15 cellular contexts compared by ENCODE assay signal in the genomic region with DNA sequence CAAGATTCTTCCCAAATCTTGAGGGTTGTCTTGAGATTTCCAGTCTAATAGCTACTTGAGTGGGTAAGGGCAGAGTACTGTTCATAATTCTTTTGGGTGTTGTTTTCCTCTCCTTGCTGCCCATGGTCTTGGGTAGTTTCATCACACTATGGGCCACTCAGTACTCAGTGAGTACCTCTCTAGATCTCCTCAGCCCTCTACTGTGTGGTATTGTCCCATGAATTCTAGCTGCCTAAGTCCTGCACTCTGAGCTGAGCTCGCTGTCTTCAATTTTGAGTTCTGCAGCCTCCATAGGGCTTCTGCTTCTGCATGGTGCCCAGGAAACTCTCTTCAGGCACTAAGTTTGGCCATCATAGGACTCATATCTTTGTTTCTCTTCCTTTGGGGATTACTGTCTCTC. TPM values are rescaled to one million over a fixed set of nuclear protein-coding genes. Genes with fewer than 3 reads are reported as not detected.
DNase-seq lines count a peak whose midpoint lies in the region; ATAC-seq and TF ChIP-seq lines count a peak whose summit lies in the region.
"Had no signal": no experiment of that assay in that cellular context is flagged by ENCODE, and none has a peak within 500 bp of the region (broad histone marks: within the 10 kb centered on the region; RNA-seq: fewer than 3 reads in every experiment).

No MANE protein-coding gene starts in this region.

- H3K4me3 Mint-ChIP-seq in activated naive CD8-positive, alpha-beta T cell, result no peak overlapping the region
- H3K4me3 Mint-ChIP-seq in activated naive CD8-positive, alpha-beta T cell treated with anti-CD3 and anti-CD28 coated beads, Interleukin-2, amount 50 U/mL, for 24 hours, result no peak overlapping the region
- H3K4me3 Mint-ChIP-seq in chondrocyte (ENCODE audit: unreplicated experiment), result no peak overlapping the region
- H3K4me3 Mint-ChIP-seq: B cell; CD8-positive, alpha-beta memory T cell; H9 had no signal

- no peak overlapping the region for H2BK20ac ChIP-seq in IMR-90 (ENCODE audit: low read depth, low read length)

- H3K79me1 ChIP-seq in IMR-90 (ENCODE audit: low read depth in 1 of 2, low read length in 2 of 2), result peaks cover 33 to 63% of the 10 kb centered on the region in 2 experiments

- H3K4me1 Mint-ChIP-seq in activated naive CD8-positive, alpha-beta T cell (ENCODE audit: low read depth), result peaks cover 48% of the 10 kb centered on the region
- H3K4me1 Mint-ChIP-seq in activated naive CD8-positive, alpha-beta T cell treated with anti-CD3 and anti-CD28 coated beads, Interleukin-2, amount 50 U/mL, for 24 hours, result peaks cover 32% of the 10 kb centered on the region
- peaks cover 27% of the 10 kb centered on the region for H3K4me1 Mint-ChIP-seq in chondrocyte (ENCODE audit: low read depth)
- H3K4me1 Mint-ChIP-seq: H9 had no signal

- no peak overlapping the region for H3K4me3 ChIP-seq in IMR-90 (ENCODE audit: insufficient read depth, low read depth, low read length)
- H3K4me3 ChIP-seq in upper lobe of right lung, result no peak overlapping the region
- H3K4me3 ChIP-seq in PC-9, result no peak overlapping the region
- H3K4me3 ChIP-seq: SJCRH30 had no signal

- dilution Hi-C loops in IMR-90 (cut with HindIII; ENCODE audit: low sequenced_read_pairs, unreplicated experiment), result no loop called here

- in situ Hi-C loops in IMR-90 (cut with MboI; ENCODE audit: low sequenced_read_pairs), result no loop called here

- no peak overlapping the region for H2BK15ac ChIP-seq in IMR-90 (ENCODE audit: low read depth, low read length)

- no peak overlapping the region for H3K4ac ChIP-seq in IMR-90 (ENCODE audit: low read depth, low read length)

- H3K9me3 ChIP-seq in IMR-90 (ENCODE audit: control insufficient read depth, insufficient read depth, low read length), result no peaks in the 10 kb centered on the region
- no peaks in the 10 kb centered on the region for H3K9me3 ChIP-seq in upper lobe of right lung
- H3K9me3 ChIP-seq in PC-9 (ENCODE audit: insufficient read depth, low read depth), result no peaks in the 10 kb centered on the region
- H3K9me3 ChIP-seq: SJCRH30 had no signal

- H3K9ac ChIP-seq in IMR-90 (ENCODE audit: low read depth, low read length), result no peak overlapping the region

- POLR2A ChIA-PET in IMR-90 (lab: Charles Lee; ENCODE audit: unreplicated experiment) (no interaction called here), PC-9 (lab: Charles Lee; ENCODE audit: unreplicated experiment) (no interaction called here)

- H4K5ac ChIP-seq in IMR-90 (ENCODE audit: low read depth, low read length), result no peak overlapping the region

- no peak overlapping the region for H4K91ac ChIP-seq in IMR-90 (ENCODE audit: insufficient read depth, low read depth, low read length)

- H3K27me3 ChIP-seq in IMR-90 (ENCODE audit: control insufficient read depth, insufficient read depth, low read length) (no peaks in the 10 kb centered on the region), upper lobe of right lung (no peaks in the 10 kb centered on the region), PC-9 (ENCODE audit: insufficient read depth, low read depth) (no peaks in the 10 kb centered on the region)
- H3K27me3 ChIP-seq: SJCRH30 had no signal

- H4K8ac ChIP-seq in IMR-90 (ENCODE audit: low read depth in 2 of 2, low read length in 2 of 2), result no peak overlapping the region

- H3K4me2 ChIP-seq in IMR-90 (ENCODE audit: low read depth, low read length) (no peak overlapping the region), PC-9 (no peak overlapping the region)

- intact Hi-C loops in IMR-90 (cut with micrococcal nuclease) (no loop called here), upper lobe of right lung (cut with DNase I) (no loop called here), PC-9 (cut with micrococcal nuclease; ENCODE audit: unreplicated experiment) (no loop called here)

- no peak for TF ChIP-seq RAD21 in IMR-90 (IDR thresholded peaks at IDR 0.05; ENCODE audit: low read length)

- H3K9me2 ChIP-seq in PC-9 (ENCODE audit: insufficient read depth), result no peaks in the 10 kb centered on the region

- no peak overlapping the region for H2BK120ac ChIP-seq in IMR-90 (ENCODE audit: low read depth, low read length)

- peak overlapping the region; percentile 29; the same call in 1 of the 2 replicates for H3K23ac ChIP-seq in IMR-90 (ENCODE audit: low read depth, low read length)

- H2BK5ac ChIP-seq in IMR-90 (ENCODE audit: low read depth, low read length, poor library complexity, severe bottlenecking), result no peak overlapping the region

- CTCF ChIA-PET in IMR-90 (lab: Yijun Ruan, JAX), result no interaction called here
- CTCF ChIA-PET in PC-9 (lab: Charles Lee), result no interaction called here

- H4K20me1 ChIP-seq in IMR-90 (ENCODE audit: insufficient read depth, low read length), result peaks cover 39% of the 10 kb centered on the region
- peaks cover 47% of the 10 kb centered on the region for H4K20me1 ChIP-seq in PC-9 (ENCODE audit: insufficient read depth)

- no peak overlapping the region for H2AK9ac ChIP-seq in IMR-90 (replicated peaks; ENCODE audit: low read depth, low read length, poor library complexity)

- no peak overlapping the region for H3K56ac ChIP-seq in IMR-90 (ENCODE audit: extremely low read depth, insufficient read depth, low read length)

- H3K4me1 ChIP-seq in IMR-90 (ENCODE audit: control insufficient read depth, insufficient read depth, low read length) (peaks cover 2% of the 10 kb centered on the region; the same call in 1 of the 2 replicates), upper lobe of right lung (peaks cover 4% of the 10 kb centered on the region), PC-9 (replicated peaks; ENCODE audit: insufficient read depth) (no peaks in the 10 kb centered on the region)
- H3K4me1 ChIP-seq: SJCRH30 had no signal

- H3K14ac ChIP-seq in IMR-90 (replicated peaks; ENCODE audit: low read depth, low read length), result no peak overlapping the region

- no peak for ATAC-seq in activated naive CD8-positive, alpha-beta T cell treated with anti-CD3 and anti-CD28 coated beads, Interleukin-2, amount 50 U/mL, for 24 hours
- no peak for ATAC-seq in IMR-90 (ENCODE audit: low read depth)
- peak; percentile 62 for ATAC-seq in upper lobe of right lung

- H3K9me1 ChIP-seq in IMR-90 (ENCODE audit: insufficient read depth, low read length), result peaks cover 8% of the 10 kb centered on the region; the same call in 1 of the 2 replicates

- TF ChIP-seq CTCF in IMR-90 (conservative IDR thresholded peaks at IDR 0.05; ENCODE audit: low read depth, low read length) (no peak), chondrocyte (IDR thresholded peaks at IDR 0.05) (no peak), upper lobe of right lung (IDR thresholded peaks at IDR 0.05) (no peak), PC-9 (conservative IDR thresholded peaks at IDR 0.05) (no peak)

- H3K27ac ChIP-seq in IMR-90 (ENCODE audit: insufficient read depth, low read length) (no peak overlapping the region), upper lobe of right lung (no peak overlapping the region), PC-9 (no peak overlapping the region)
- H3K27ac ChIP-seq: SJCRH30 had no signal

- no peak for DNase-seq in activated naive CD8-positive, alpha-beta T cell treated with anti-CD3 and anti-CD28 coated beads, Interleukin-2, amount 50 U/mL, for 24 hours
- DNase-seq in IMR-90 (no peak), chondrocyte (ENCODE audit: low spot score) (no peak), upper lobe of right lung (no peak), PC-9 (no peak), NCI-H2196 (lab: John Stamatoyannopoulos, UW; ENCODE audit: unreplicated experiment) (no peak)
- DNase-seq: CD8-positive, alpha-beta memory T cell; DND-41; H9; NCI-H1417; NCI-H187 treated with DMSO at 0.1 percent for 48 hours; NCI-H69; SJCRH30 had no signal

- peak overlapping the region; percentile 16 for H3K27ac Mint-ChIP-seq in activated naive CD8-positive, alpha-beta T cell
- no peak overlapping the region for H3K27ac Mint-ChIP-seq in activated naive CD8-positive, alpha-beta T cell treated with anti-CD3 and anti-CD28 coated beads, Interleukin-2, amount 50 U/mL, for 24 hours
- H3K27ac Mint-ChIP-seq in chondrocyte (ENCODE audit: unreplicated experiment), result peak overlapping the region; percentile 2
- H3K27ac Mint-ChIP-seq: B cell, H9 had no signal

- H3F3A ChIP-seq in PC-9 (ENCODE audit: insufficient read depth, low read depth), result peaks cover 10% of the 10 kb centered on the region; the same call in 1 of the 2 replicates

- H3K9me3 Mint-ChIP-seq in activated naive CD8-positive, alpha-beta T cell (ENCODE audit: low read depth), result peaks cover 4% of the 10 kb centered on the region
- peaks cover 2% of the 10 kb centered on the region for H3K9me3 Mint-ChIP-seq in activated naive CD8-positive, alpha-beta T cell treated with anti-CD3 and anti-CD28 coated beads, Interleukin-2, amount 50 U/mL, for 24 hours
- no peaks in the 10 kb centered on the region for H3K9me3 Mint-ChIP-seq in chondrocyte (ENCODE audit: low read depth)
- H3K9me3 Mint-ChIP-seq: H9 had no signal

- H3K27me3 Mint-ChIP-seq in activated naive CD8-positive, alpha-beta T cell, result no peaks in the 10 kb centered on the region
- H3K27me3 Mint-ChIP-seq in activated naive CD8-positive, alpha-beta T cell treated with anti-CD3 and anti-CD28 coated beads, Interleukin-2, amount 50 U/mL, for 24 hours, result no peaks in the 10 kb centered on the region
- H3K27me3 Mint-ChIP-seq in chondrocyte (ENCODE audit: low read depth), result no peaks in the 10 kb centered on the region
- H3K27me3 Mint-ChIP-seq: B cell; CD8-positive, alpha-beta memory T cell had no signal

- H3K18ac ChIP-seq in IMR-90 (ENCODE audit: low read depth, low read length), result no peak overlapping the region

- BruUV-seq in IMR-90 (replicated peaks; lab: Mats Ljungman, UMichigan), result TSS peak; percentile 7
- no TSS peak for BruUV-seq in PC-9 (replicated peaks; lab: Mats Ljungman, UMichigan)

- no peak for TF ChIP-seq POLR2A in IMR-90 (IDR thresholded peaks at IDR 0.05; ENCODE audit: low read depth, low read length)

- 100% methylated on average over 1 of the region's 1 CpG; no CpG with 5 or more reads in 1 of the 2 experiments for WGBS in IMR-90 (ENCODE audit: extremely low coverage in 2 of 2, insufficient read length in 1 of 2), 2 experiments

- no peak overlapping the region for H2AK5ac ChIP-seq in IMR-90 (ENCODE audit: low read depth, low read length)

- H3K36me3 ChIP-seq in IMR-90 (ENCODE audit: control insufficient read depth, insufficient read depth, low read length), result peaks cover 2% of the 10 kb centered on the region; the same call in 1 of the 2 replicates
- H3K36me3 ChIP-seq in upper lobe of right lung, result no peaks in the 10 kb centered on the region
- H3K36me3 ChIP-seq in PC-9 (ENCODE audit: low read depth), result no peaks in the 10 kb centered on the region

- H3K36me3 Mint-ChIP-seq in activated naive CD8-positive, alpha-beta T cell, result peaks cover 29% of the 10 kb centered on the region
- peaks cover 45% of the 10 kb centered on the region for H3K36me3 Mint-ChIP-seq in activated naive CD8-positive, alpha-beta T cell treated with anti-CD3 and anti-CD28 coated beads, Interleukin-2, amount 50 U/mL, for 24 hours (ENCODE audit: low read depth)
- H3K36me3 Mint-ChIP-seq in chondrocyte (ENCODE audit: low read depth), result peaks cover 14% of the 10 kb centered on the region

- H3K79me2 ChIP-seq in PC-9 (ENCODE audit: low read depth), result peaks cover 58% of the 10 kb centered on the region

- no peak overlapping the region for H2AFZ ChIP-seq in IMR-90 (replicated peaks; ENCODE audit: low read length, poor library complexity)
- no peak overlapping the region for H2AFZ ChIP-seq in PC-9

RNA-seq across cellular contexts. Expression of gene ASXL1, which starts 42.3 kb away (rescaled TPM):
- total RNA-seq in IMR-90 (2012; rRNA removed) (29.9 and 33.3 TPM in 2 replicates), chondrocyte (59.9 to 92.6 TPM (median 78.9 TPM) in 3 replicates), upper lobe of right lung (79.1 TPM), PC-9 (2021) (102 and 123 TPM in 2 replicates)
- 35.2 and 37.1 TPM in 2 replicates for polyA plus RNA-seq in IMR-90 (2012; rRNA removed)
- polyA plus RNA-seq in IMR-90 (2012; cell fraction: cytosol; rRNA removed), result 14.9 and 24.1 TPM in 2 replicates
- polyA plus RNA-seq in IMR-90 (2012; cell fraction: nucleus; rRNA removed; ENCODE audit: low replicate concordance), result 156 and 211 TPM in 2 replicates
